18 cellular contexts compared by ENCODE assay signal in the genomic region with DNA sequence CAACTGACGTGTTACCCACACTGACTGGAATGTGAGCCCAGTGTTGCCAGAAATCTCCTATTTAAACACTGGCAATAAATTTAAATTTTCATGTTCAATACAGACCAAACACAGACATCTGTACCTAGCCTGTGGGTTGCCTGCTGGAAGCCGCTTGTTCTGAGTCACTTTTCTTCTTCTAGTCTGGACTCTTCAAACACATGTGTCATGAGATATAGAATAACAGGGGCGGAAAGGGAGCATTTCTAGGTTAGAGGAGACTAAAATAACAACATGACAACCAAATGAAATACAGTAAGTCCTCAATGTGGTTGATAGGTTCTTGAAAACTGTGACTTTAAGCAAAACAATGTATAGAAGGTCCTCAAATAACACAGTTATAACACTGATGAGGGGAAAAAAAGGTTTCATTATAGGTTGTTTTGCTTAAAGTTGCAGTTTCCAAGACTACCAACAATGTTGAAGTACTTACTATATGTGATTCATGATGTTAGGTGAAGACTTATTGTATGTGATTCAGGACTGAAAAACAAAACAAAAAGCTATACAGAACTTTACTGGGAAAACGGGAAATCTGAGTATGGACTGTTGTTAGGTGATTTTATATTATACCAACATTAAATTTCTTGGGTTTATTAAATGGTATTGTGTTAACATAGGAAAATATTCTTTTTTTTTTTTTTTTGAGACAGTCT.
DNase-seq lines count a peak whose midpoint lies in the region; ATAC-seq lines count a peak whose summit lies in the region.
"Had no signal": no experiment of that assay in that cellular context is flagged by ENCODE, and none has a peak within 500 bp of the region (broad histone marks: within the 10 kb centered on the region; RNA-seq: fewer than 3 reads in every experiment).

No MANE protein-coding gene starts in this region.

- ATAC-seq in HG03139 (IDR thresholded peaks at IDR 0.05; ENCODE audit: unreplicated experiment): no peak
- ATAC-seq: activated CD8-positive, alpha-beta memory T cell treated with anti-CD3 and anti-CD28 coated beads, Interleukin-2, amount 10 ng/mL, durations not matched to agents 7 days and 5 days; Panc1; pancreas had no signal

- DNase-seq in DMS53 (lab: John Stamatoyannopoulos, UW) (peak; percentile 0), DMS53 treated with DMSO at 0.1 percent for 48 hours (lab: John Stamatoyannopoulos, UW; ENCODE audit: unreplicated experiment) (no peak), astrocyte of the hippocampus (ENCODE audit: low read depth, low spot score) (peak; percentile 67), glomerular visceral epithelial cell (ENCODE audit: extremely low spot score) (peak; percentile 9), smooth muscle cell of the brain vasculature (ENCODE audit: low read depth, low spot score) (peak; percentile 54), SHP77 treated with DMSO at 0.1 percent for 48 hours (lab: John Stamatoyannopoulos, UW) (no peak), NCI-H446 treated with DMSO at 0.1 percent for 48 hours (lab: John Stamatoyannopoulos, UW) (no peak)
- DNase-seq: activated CD8-positive, alpha-beta memory T cell treated with anti-CD3 and anti-CD28 coated beads, Interleukin-2, amount 10 ng/mL, durations not matched to agents 7 days and 5 days; activated naive CD4-positive, alpha-beta T cell; effector CD8-positive, alpha-beta T cell; midbrain; NCI-H2029; NCI-H748 treated with DMSO at 0.1 percent for 48 hours; pancreas; stimulated activated CD4-positive, alpha-beta T cell treated with anti-CD3 and anti-CD28 coated beads, Interleukin-12 subunit alpha, Interleukin-12 subunit beta, amount 100 ng/mL, for 4 hours; WERI-Rb-1 had no signal

Comparison
In these comparisons a context has a peak if more than half of its experiments do, and no peak if none do; other contexts are left out.
1. DNase-seq: peak in DMS53 (single experiment), astrocyte of the hippocampus (single experiment), glomerular visceral epithelial cell (single experiment) and smooth muscle cell of the brain vasculature (single experiment); none in DMS53 treated with DMSO at 0.1 percent for 48 hours (single experiment), SHP77 treated with DMSO at 0.1 percent for 48 hours (single experiment) and NCI-H446 treated with DMSO at 0.1 percent for 48 hours (single experiment).